12 cellular contexts compared by ENCODE assay signal in genomic region chr10:15245530-15245929, GRCh38.
A peak's percentile ranks its signal among the peaks of the same experiment; 100 is the strongest.
DNase-seq lines count a peak whose midpoint lies in the region; ATAC-seq, FAIRE-seq and TF ChIP-seq lines count a peak whose summit lies in the region.
"Had no signal": no experiment of that assay in that cellular context is flagged by ENCODE, and none has a peak within 500 bp of the region (broad histone marks: within the 10 kb centered on the region; RNA-seq: fewer than 3 reads in every experiment).

No MANE protein-coding gene starts in this region.

- ATAC-seq in stimulated activated naive CD8-positive, alpha-beta T cell treated with anti-CD3 and anti-CD28 coated beads, Interleukin-15, amount 100 ng/mL, for 72 hours = peak; percentile 77
- no peak for ATAC-seq in T-helper 17 cell
- no peak for ATAC-seq in GM19397 (IDR thresholded peaks at IDR 0.05; ENCODE audit: unreplicated experiment)

- 65% methylated on average over 3 of the region's 3 CpGs; no CpG with 5 or more reads in 1 of the 2 experiments for WGBS in H1 (ENCODE audit: extremely low coverage in 1 of 2, insufficient coverage in 1 of 2, insufficient read length in 1 of 2, insufficient replicate concordance in 2 of 2, low coverage in 1 of 2, low lambda C conversion rate in 2 of 2, missing lambda C conversion rate in 1 of 2), 2 experiments

- H2BK5ac ChIP-seq in H1 (ENCODE audit: low read depth, low read length) = no peak overlapping the region

- no peaks in the 10 kb centered on the region for H3K9me2 ChIP-seq in OCI-LY1 (ENCODE audit: low read depth, low read length)

- H2BK15ac ChIP-seq in H1 (ENCODE audit: low read length) = no peak overlapping the region

- no peak overlapping the region for H3K4ac ChIP-seq in H1 (replicated peaks; ENCODE audit: insufficient read length, low read depth, low read length)

- no peak overlapping the region for H3K4me3 Mint-ChIP-seq in stimulated activated naive CD8-positive, alpha-beta T cell treated with anti-CD3 and anti-CD28 coated beads, Interleukin-15, amount 100 ng/mL, for 72 hours
- H3K4me3 Mint-ChIP-seq in T-helper 17 cell = no peak overlapping the region
- H3K4me3 Mint-ChIP-seq: activated naive CD4-positive, alpha-beta T cell treated with anti-CD3 and anti-CD28 coated beads, Interleukin-2, amount 50 U/mL, for 24 hours had no signal

- H3K27me3 Mint-ChIP-seq in stimulated activated naive CD8-positive, alpha-beta T cell treated with anti-CD3 and anti-CD28 coated beads, Interleukin-15, amount 100 ng/mL, for 72 hours = no peaks in the 10 kb centered on the region
- no peaks in the 10 kb centered on the region for H3K27me3 Mint-ChIP-seq in T-helper 17 cell
- H3K27me3 Mint-ChIP-seq: activated naive CD4-positive, alpha-beta T cell treated with anti-CD3 and anti-CD28 coated beads, Interleukin-2, amount 50 U/mL, for 24 hours had no signal

- peak; percentile 17 for DNase-seq in stimulated activated CD4-positive, alpha-beta T cell treated with anti-CD3 and anti-CD28 coated beads, Interleukin-15, amount 100 ng/mL, for 24 hours
- no peak for DNase-seq in stimulated activated CD4-positive, alpha-beta T cell treated with anti-CD3 and anti-CD28 coated beads, Interleukin-4, amount 100 ng/mL, for 24 hours
- DNase-seq in H1 (ENCODE audit: low read depth in 1 of 2, low spot score in 2 of 2) (peak in 1 of 2 experiments; percentile 57), T-helper 17 cell (no peak), NK-92 (lab: John Stamatoyannopoulos, UW; ENCODE audit: unreplicated experiment) (no peak)
- peak; percentile 16 to 19 for DNase-seq in stimulated activated naive CD8-positive, alpha-beta T cell treated with anti-CD3 and anti-CD28 coated beads, Interleukin-15, amount 100 ng/mL, for 72 hours
- DNase-seq: GDM1, hypothalamus had no signal

- H3K9ac ChIP-seq in OCI-LY1 (ENCODE audit: low read length) = no peak overlapping the region
- no peak overlapping the region for H3K9ac ChIP-seq in H1 (replicated peaks in 1 of 4; ENCODE audit: extremely low read depth in 1 of 4, low read depth in 3 of 4, low read length in 3 of 4)

- no peaks in the 10 kb centered on the region for H3K79me1 ChIP-seq in H1 (ENCODE audit: low read depth, low read length)

- no peak overlapping the region for H2BK20ac ChIP-seq in H1 (ENCODE audit: low read length)

- H2BK12ac ChIP-seq in H1 (ENCODE audit: low read depth, low read length) = no peak overlapping the region

- no peak overlapping the region for H3K14ac ChIP-seq in H1 (ENCODE audit: insufficient read length)

- no peaks in the 10 kb centered on the region for H3K9me3 Mint-ChIP-seq in stimulated activated naive CD8-positive, alpha-beta T cell treated with anti-CD3 and anti-CD28 coated beads, Interleukin-15, amount 100 ng/mL, for 72 hours
- H3K9me3 Mint-ChIP-seq: activated naive CD4-positive, alpha-beta T cell treated with anti-CD3 and anti-CD28 coated beads, Interleukin-2, amount 50 U/mL, for 24 hours had no signal

- H3K18ac ChIP-seq in H1 (ENCODE audit: extremely low read depth, low read length) = no peak overlapping the region

- H4K8ac ChIP-seq in H1 (ENCODE audit: extremely low read depth, insufficient read depth, low read length) = no peak overlapping the region

- no peak overlapping the region for H3K27ac Mint-ChIP-seq in stimulated activated naive CD8-positive, alpha-beta T cell treated with anti-CD3 and anti-CD28 coated beads, Interleukin-15, amount 100 ng/mL, for 72 hours
- H3K27ac Mint-ChIP-seq in T-helper 17 cell = no peak overlapping the region
- H3K27ac Mint-ChIP-seq: activated naive CD4-positive, alpha-beta T cell treated with anti-CD3 and anti-CD28 coated beads, Interleukin-2, amount 50 U/mL, for 24 hours had no signal

- H3K4me1 ChIP-seq in OCI-LY1 (ENCODE audit: insufficient read depth, low read length, severe bottlenecking) = no peaks in the 10 kb centered on the region
- peaks cover 0 to 2% (median 0%) of the 10 kb centered on the region in 4 experiments; a peak in 1 of 7 replicates for H3K4me1 ChIP-seq in H1 (replicated peaks in 1 of 4; ENCODE audit: control insufficient read depth in 3 of 4, insufficient read depth in 4 of 4, low read length in 3 of 4)

- H3K36me3 ChIP-seq in OCI-LY1 (ENCODE audit: insufficient read depth, low read length) (no peaks in the 10 kb centered on the region), H1 (ENCODE audit: control insufficient read depth in 2 of 4, insufficient read depth in 4 of 4, low read length in 3 of 4) (no peaks in the 10 kb centered on the region)

- no peak for TF ChIP-seq EP300 in H1 (IDR thresholded peaks at IDR 0.05; ENCODE audit: borderline replicate concordance in 1 of 2, low read depth in 2 of 2, low read length in 2 of 2)

- no peaks in the 10 kb centered on the region for H4K20me1 ChIP-seq in OCI-LY1 (ENCODE audit: insufficient read depth, low read length)
- H4K20me1 ChIP-seq in H1 (replicated peaks in 1 of 2; ENCODE audit: control insufficient read depth in 1 of 2, insufficient read depth in 2 of 2, low read length in 2 of 2) = no peaks in the 10 kb centered on the region

- TF ChIP-seq RAD21 in H1 (IDR thresholded peaks at IDR 0.05 in 1 of 2, conservative IDR thresholded peaks at IDR 0.05 in 1 of 2; ENCODE audit: low read depth in 2 of 2, low read length in 2 of 2) = peak; percentile 56 to 63

- H3K27me3 ChIP-seq in OCI-LY1 (ENCODE audit: insufficient read depth, low read length) (no peaks in the 10 kb centered on the region; the same call in none of the 2 replicates), H1 (replicated peaks in 1 of 4; ENCODE audit: control insufficient read depth in 3 of 4, extremely low read depth in 1 of 4, insufficient read depth in 3 of 4, low read length in 3 of 4) (no peaks in the 10 kb centered on the region)

- H4K91ac ChIP-seq in H1 (replicated peaks; ENCODE audit: insufficient read length, low read length) = no peak overlapping the region

- H3K27ac ChIP-seq in OCI-LY1 (ENCODE audit: low read depth, low read length, poor library complexity, severe bottlenecking) (no peak overlapping the region), H1 (ENCODE audit: low read depth, low read length) (no peak overlapping the region)

- TF ChIP-seq POLR2A in H1 (IDR thresholded peaks at IDR 0.05; ENCODE audit: control extremely low read depth in 1 of 2, low read depth in 2 of 2, low read length in 2 of 2) = no peak

- no peaks in the 10 kb centered on the region for H3K9me3 ChIP-seq in OCI-LY1 (ENCODE audit: low read length)
- no peaks in the 10 kb centered on the region for H3K9me3 ChIP-seq in H1 (ENCODE audit: insufficient read depth in 2 of 2, low read depth in 1 of 2, low read length in 1 of 2)
- no peaks in the 10 kb centered on the region for H3K9me3 ChIP-seq in T-helper 17 cell (ENCODE audit: control insufficient read depth, low read length, poor library complexity, severe bottlenecking)

- no peak overlapping the region for H3K23ac ChIP-seq in H1 (ENCODE audit: insufficient read length)

- H2AK5ac ChIP-seq in H1 (ENCODE audit: low read depth, low read length) = no peak overlapping the region

- H3F3A ChIP-seq in OCI-LY1 (ENCODE audit: insufficient read depth, low read length) = no peaks in the 10 kb centered on the region

- peaks cover 4% of the 10 kb centered on the region for H3K36me3 Mint-ChIP-seq in T-helper 17 cell (ENCODE audit: low read depth)

- H3K23me2 ChIP-seq in H1 (ENCODE audit: low read depth, low read length) = no peaks in the 10 kb centered on the region

- H3K4me3 ChIP-seq in OCI-LY1 (ENCODE audit: low read depth, low read length, poor library complexity, severe bottlenecking) (no peak overlapping the region), H1 (ENCODE audit: extremely low read depth in 1 of 4, insufficient read depth in 2 of 4, low read depth in 3 of 4, low read length in 4 of 4) (no peak overlapping the region)

- H3K79me2 ChIP-seq in OCI-LY1 (ENCODE audit: insufficient read depth, low read length) (no peaks in the 10 kb centered on the region), H1 (ENCODE audit: control insufficient read depth in 1 of 2, insufficient read depth in 2 of 2, low read length in 2 of 2) (no peaks in the 10 kb centered on the region)

- H3K4me1 Mint-ChIP-seq in stimulated activated naive CD8-positive, alpha-beta T cell treated with anti-CD3 and anti-CD28 coated beads, Interleukin-15, amount 100 ng/mL, for 72 hours = peaks cover 15% of the 10 kb centered on the region
- H3K4me1 Mint-ChIP-seq in T-helper 17 cell = peaks cover 13% of the 10 kb centered on the region

- H2AFZ ChIP-seq in OCI-LY1 (ENCODE audit: low read length) = no peak overlapping the region
- no peak overlapping the region for H2AFZ ChIP-seq in H1 (ENCODE audit: low read length)

- H4K5ac ChIP-seq in H1 (ENCODE audit: insufficient read length, low read depth, low read length) = no peak overlapping the region

- FAIRE-seq in H1 (lab: Jason Lieb, UNC) = no peak
- FAIRE-seq: urothelium cell line had no signal

- H3K4me2 ChIP-seq in OCI-LY1 (ENCODE audit: low read length) (no peak overlapping the region), H1 (ENCODE audit: insufficient read depth in 1 of 2, low read depth in 2 of 2, low read length in 2 of 2) (no peak overlapping the region)

- POLR2A ChIA-PET in H1 (lab: Charles Lee; ENCODE audit: partially characterized antibody) = no interaction called here

- CTCF ChIA-PET in H1 (lab: Charles Lee; ENCODE audit: partially characterized antibody) = interaction anchor here (0.8 to 2.9 kb wide), 8 partner anchors 10 to 156 kb away, joined by 3 to 9 read pairs (median 6); no protein-coding TSS in a partner anchor

- no peak overlapping the region for H3K56ac ChIP-seq in H1 (replicated peaks; ENCODE audit: insufficient read length, low read depth, low read length)

- peak; percentile 50 for TF ChIP-seq CTCF in OCI-LY1 (IDR thresholded peaks at IDR 0.05; ENCODE audit: low read length)
- TF ChIP-seq CTCF in H1 (IDR thresholded peaks at IDR 0.05; ENCODE audit: control extremely low read depth in 1 of 3, insufficient read depth in 1 of 3, low read depth in 1 of 3, low read length in 3 of 3) = peak; percentile 58 to 66 (median 65)

- no peak overlapping the region for H2BK120ac ChIP-seq in H1 (replicated peaks; ENCODE audit: low read depth, low read length)

TF ChIP-seq in H1, 55 proteins besides CTCF, POLR2A, EP300 and RAD21:
- TF ChIP-seq YY1 (IDR thresholded peaks at IDR 0.05; ENCODE audit: low read depth, low read length) (0 out of 2 replicates have a peak, but pooled peaks have one; percentile 57), TEAD4 (IDR thresholded peaks at IDR 0.05; ENCODE audit: low read depth, low read length) (no peak)

Comparison
In these comparisons a context has a peak if more than half of its experiments do, and no peak if none do; other contexts are left out.
1. DNase-seq: peak in stimulated activated CD4-positive, alpha-beta T cell treated with anti-CD3 and anti-CD28 coated beads, Interleukin-15, amount 100 ng/mL, for 24 hours (single experiment) and stimulated activated naive CD8-positive, alpha-beta T cell treated with anti-CD3 and anti-CD28 coated beads, Interleukin-15, amount 100 ng/mL, for 72 hours (2 of 2); none in stimulated activated CD4-positive, alpha-beta T cell treated with anti-CD3 and anti-CD28 coated beads, Interleukin-4, amount 100 ng/mL, for 24 hours (single experiment), T-helper 17 cell (0 of 3) and NK-92 (single experiment).